Comparison of ENCODE assay signal across 8 cellular contexts in genomic region chr5:151740336-151740942, GRCh38. TPM values are rescaled to one million over a fixed set of nuclear protein-coding genes. Genes with fewer than 3 reads are reported as not detected.
DNase-seq lines count a peak whose midpoint lies in the region; ATAC-seq and TF ChIP-seq lines count a peak whose summit lies in the region.

No MANE protein-coding gene starts in this region.

- H3K27me3 Mint-ChIP-seq in activated CD8-positive, alpha-beta memory T cell treated with anti-CD3 and anti-CD28 coated beads, Interleukin-2, amount 10 ng/mL, durations not matched to agents 7 days and 5 days, result no peaks in the 10 kb centered on the region

- H3K36me3 ChIP-seq in stomach smooth muscle (ENCODE audit: control insufficient read depth in 2 of 2, insufficient read depth in 2 of 2, low read length in 2 of 2), result peaks cover 0 to 10% of the 10 kb centered on the region in 2 donors

- CTCF ChIA-PET in activated CD8-positive, alpha-beta memory T cell treated with anti-CD3 and anti-CD28 coated beads, Interleukin-2, amount 10 ng/mL, durations not matched to agents 7 days and 5 days (lab: Charles Lee), result interaction anchor here (0.7 to 7.6 kb wide), 20 partner anchors 9 to 1180 kb away, joined by 3 to 72 read pairs (median 6); partner anchors contain the start of genes ATOX1, G3BP1 and SLC36A1

- H3K9me3 ChIP-seq in stomach smooth muscle (ENCODE audit: control insufficient read depth in 2 of 2, low read length in 2 of 2), result no peaks in the 10 kb centered on the region

- H3K9me3 Mint-ChIP-seq in activated CD8-positive, alpha-beta memory T cell treated with anti-CD3 and anti-CD28 coated beads, Interleukin-2, amount 10 ng/mL, durations not matched to agents 7 days and 5 days (ENCODE audit: low read depth), result no peaks in the 10 kb centered on the region

- H3K4me3 ChIP-seq in epithelial cell of esophagus (ENCODE audit: low read length) (no peak overlapping the region), stomach smooth muscle (ENCODE audit: low read length in 2 of 2) (peak overlapping the region; percentile 10 to 57)

- H3K4me1 Mint-ChIP-seq in activated CD8-positive, alpha-beta memory T cell treated with anti-CD3 and anti-CD28 coated beads, Interleukin-2, amount 10 ng/mL, durations not matched to agents 7 days and 5 days, result peaks cover 18% of the 10 kb centered on the region

- in situ Hi-C loops in ACHN (cut with HindIII; ENCODE audit: low pct_ligation_motif_present, low pct_unique_long_range_greater_than_20kb, low sequenced_read_pairs) (no loop called here), GM13977 (cut with MboI; ENCODE audit: low pct_unique_long_range_greater_than_20kb, low sequenced_read_pairs, unreplicated experiment) (loop anchor here (25.0 kb wide), 1 partner anchor 228 kb away; no protein-coding TSS in a partner anchor)

- ATAC-seq in HG02884 (IDR thresholded peaks at IDR 0.05; ENCODE audit: unreplicated experiment), result peak; percentile 56
- peak; percentile 63 for ATAC-seq in activated CD8-positive, alpha-beta memory T cell treated with anti-CD3 and anti-CD28 coated beads, Interleukin-2, amount 10 ng/mL, durations not matched to agents 7 days and 5 days

- H3K4me1 ChIP-seq in stomach smooth muscle (ENCODE audit: control insufficient read depth, insufficient read depth, low read length), result peaks cover 28% of the 10 kb centered on the region

- H3K27ac ChIP-seq in stomach smooth muscle (ENCODE audit: low read length), result peak overlapping the region; percentile 46

- H3K27ac Mint-ChIP-seq in activated CD8-positive, alpha-beta memory T cell treated with anti-CD3 and anti-CD28 coated beads, Interleukin-2, amount 10 ng/mL, durations not matched to agents 7 days and 5 days, result no peak overlapping the region

- DNase-seq in ACHN (peak; percentile 85), GM13977 (ENCODE audit: low spot score) (peak; percentile 60), NCI-H2227 (lab: John Stamatoyannopoulos, UW; ENCODE audit: unreplicated experiment) (peak; percentile 54), epithelial cell of esophagus (ENCODE audit: low read depth) (peak; percentile 63), mucosa of gallbladder (ENCODE audit: low spot score) (peak; percentile 66)
- peak; percentile 65 for DNase-seq in activated CD8-positive, alpha-beta memory T cell treated with anti-CD3 and anti-CD28 coated beads, Interleukin-2, amount 10 ng/mL, durations not matched to agents 7 days and 5 days

- no peak overlapping the region for H3K4me3 Mint-ChIP-seq in activated CD8-positive, alpha-beta memory T cell treated with anti-CD3 and anti-CD28 coated beads, Interleukin-2, amount 10 ng/mL, durations not matched to agents 7 days and 5 days

- H3K9ac ChIP-seq in stomach smooth muscle (ENCODE audit: low read length in 2 of 2), result peak overlapping the region in 1 of 2 donors; percentile 29

- peaks cover 15% of the 10 kb centered on the region for H3K36me3 Mint-ChIP-seq in activated CD8-positive, alpha-beta memory T cell treated with anti-CD3 and anti-CD28 coated beads, Interleukin-2, amount 10 ng/mL, durations not matched to agents 7 days and 5 days

- H3K27me3 ChIP-seq in stomach smooth muscle (ENCODE audit: control insufficient read depth in 1 of 2, insufficient read depth in 2 of 2, low read length in 2 of 2), result no peaks in the 10 kb centered on the region

- TF ChIP-seq CTCF in GM13977 (IDR thresholded peaks at IDR 0.05; ENCODE audit: extremely low read depth, insufficient read depth, missing control alignments) (peak; percentile 79), epithelial cell of esophagus (IDR thresholded peaks at IDR 0.05; ENCODE audit: insufficient read depth, low read depth, low read length, missing control alignments) (peak; percentile 82)

RNA-seq across cellular contexts. Expression of gene ATOX1, which starts 18.0 kb away (rescaled TPM):
- total RNA-seq in activated CD8-positive, alpha-beta memory T cell treated with anti-CD3 and anti-CD28 coated beads, Interleukin-2, amount 10 ng/mL, durations not matched to agents 7 days and 5 days, result 10 to 100 TPM; 72.6 to 78.1 TPM
- 88.0 TPM for total RNA-seq in mucosa of gallbladder

RNA-seq across cellular contexts. Expression of gene G3BP1, which starts 31.3 kb away (rescaled TPM):
- 100 to 1,000 TPM; 192 to 279 TPM for total RNA-seq in activated CD8-positive, alpha-beta memory T cell treated with anti-CD3 and anti-CD28 coated beads, Interleukin-2, amount 10 ng/mL, durations not matched to agents 7 days and 5 days
- total RNA-seq in mucosa of gallbladder, result 135 TPM

RNA-seq across cellular contexts. Expression of gene SPARC, which starts 53.7 kb away (rescaled TPM):
- total RNA-seq in activated CD8-positive, alpha-beta memory T cell treated with anti-CD3 and anti-CD28 coated beads, Interleukin-2, amount 10 ng/mL, durations not matched to agents 7 days and 5 days, result under 1 TPM; 0.18 to 0.37 TPM
- total RNA-seq in mucosa of gallbladder, result 985 TPM

Comparison
In these comparisons a context has a peak if more than half of its experiments do, and no peak if none do; other contexts are left out.
1. RNA of gene SPARC, which starts 53.7 kb away (total RNA-seq): 985 TPM in mucosa of gallbladder (single experiment); 0.18 to 0.37 TPM in activated CD8-positive, alpha-beta memory T cell treated with anti-CD3 and anti-CD28 coated beads, Interleukin-2, amount 10 ng/mL, durations not matched to agents 7 days and 5 days; every median in the first group is over 100 times any median in the second.
2. Peak in every context shown above with its lines, with median percentiles within 50 percentile points of each other: DNase-seq.